Comparison of ENCODE assay signal across 1 cellular context in the genomic region with DNA sequence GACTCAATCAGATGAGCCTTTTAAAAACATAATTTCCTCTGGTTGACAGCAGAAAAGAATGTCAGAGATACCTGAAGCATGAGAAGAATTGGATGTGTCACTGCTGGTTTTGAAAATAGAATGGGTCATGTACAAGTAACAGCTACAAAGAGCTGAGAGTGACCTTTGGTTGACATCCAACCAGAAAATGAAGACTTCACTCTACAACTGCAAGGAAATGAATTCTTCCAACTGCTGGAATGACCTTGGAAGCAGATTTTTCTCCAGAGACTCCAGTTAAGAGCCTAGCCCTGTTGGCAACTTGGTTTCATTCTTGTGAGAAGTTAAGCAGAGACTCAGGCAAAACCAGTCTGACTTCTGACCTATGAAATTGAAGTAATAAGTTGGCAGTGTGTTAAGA.
TF ChIP-seq lines count a peak whose summit lies in the region.

No MANE protein-coding gene starts in this region.

TF ChIP-seq in IMR-90, 13 proteins besides CTCF, POLR2A, EP300 and RAD21 (continued from another document):
- no peak for TF ChIP-seq CHD1 (IDR thresholded peaks at IDR 0.05; ENCODE audit: low read depth, low read length)
